ENCODE assay signal across 7 cellular contexts in genomic region chr4:131750469-131750868, GRCh38.
A peak's percentile ranks its signal among the peaks of the same experiment; 100 is the strongest.
DNase-seq lines count a peak whose midpoint lies in the region; ATAC-seq and TF ChIP-seq lines count a peak whose summit lies in the region.
"Not testable (repeated sequence)": the region's sequence is repeated elsewhere in the genome, so short reads cannot be mapped to it uniquely, and the experiment has no call there.

No MANE protein-coding gene starts in this region.

- not testable (repeated sequence) for H3K4me1 ChIP-seq in left lung

- TF ChIP-seq CTCF in WTC11 (IDR thresholded peaks at IDR 0.05); brain microvascular endothelial cell (IDR thresholded peaks at IDR 0.05; ENCODE audit: low read depth, low read length, missing control alignments); left lung (IDR thresholded peaks at IDR 0.05); nephron progenitor cell (IDR thresholded peaks at IDR 0.05): not testable (repeated sequence)

- not testable (repeated sequence) for H3K4me3 ChIP-seq in brain microvascular endothelial cell (ENCODE audit: low read depth, low read length); left lung

- not testable (repeated sequence) for H3K9me3 ChIP-seq in left lung

- H3K27ac ChIP-seq in brain microvascular endothelial cell, left lung: not testable (repeated sequence)

- not testable (repeated sequence) for ATAC-seq in WTC11; Right ventricle myocardium superior (ENCODE audit: poor library complexity); left lung

- not testable (repeated sequence) for H3K27me3 Mint-ChIP-seq in WTC11 (ENCODE audit: low read depth); nephron progenitor cell (ENCODE audit: low read depth, poor library complexity)

- DNase-seq in WTC11 (ENCODE audit: low spot score), result peak; percentile 33
- peak; percentile 67 for DNase-seq in activated CD8-positive, alpha-beta memory T cell treated with anti-CD3 and anti-CD28 coated beads, Interleukin-2, amount 50 U/mL, for 48 hours
- peak; percentile 16 for DNase-seq in brain microvascular endothelial cell
- peak; percentile 68 for DNase-seq in Right ventricle myocardium superior
- DNase-seq in left lung, result peak; percentile 60 to 98
- peak; percentile 20 for DNase-seq in nephron progenitor cell
- peak; percentile 6 for DNase-seq in stimulated activated CD4-positive, alpha-beta T cell treated with anti-CD3 and anti-CD28 coated beads, Interleukin-15, amount 100 ng/mL, for 24 hours

- not testable (repeated sequence) for H3K27ac Mint-ChIP-seq in WTC11, nephron progenitor cell

- POLR2A ChIA-PET in WTC11 (lab: Charles Lee), result not testable (repeated sequence)

- H3K36me3 ChIP-seq in brain microvascular endothelial cell (replicated peaks); left lung: not testable (repeated sequence)

- not testable (repeated sequence) for H3K27me3 ChIP-seq in brain microvascular endothelial cell (replicated peaks); left lung

- not testable (repeated sequence) for H3K4me1 Mint-ChIP-seq in WTC11, nephron progenitor cell

- in situ Hi-C loops in brain microvascular endothelial cell (cut with HindIII; ENCODE audit: low pct_ligation_motif_present, low sequenced_read_pairs), result not testable (repeated sequence)

- not testable (repeated sequence) for H3K9me3 Mint-ChIP-seq in WTC11, nephron progenitor cell

- intact Hi-C loops in Right ventricle myocardium superior (cut with DNase I); left lung (cut with DNase I): not testable (repeated sequence)

- not testable (repeated sequence) for H3K36me3 Mint-ChIP-seq in WTC11; nephron progenitor cell (ENCODE audit: low read depth)

- not testable (repeated sequence) for H3K4me3 Mint-ChIP-seq in WTC11, nephron progenitor cell

- CTCF ChIA-PET in WTC11 (lab: Charles Lee), result not testable (repeated sequence)

Comparison
In these comparisons a context has a peak if more than half of its experiments do, and no peak if none do; other contexts are left out.
1. DNase-seq: peak in every context shown above with its lines; median percentile 79 in left lung; 68 in Right ventricle myocardium superior; 67 in activated CD8-positive, alpha-beta memory T cell treated with anti-CD3 and anti-CD28 coated beads, Interleukin-2, amount 50 U/mL, for 48 hours; 33 in WTC11; 20 in nephron progenitor cell; 16 in brain microvascular endothelial cell; 6 in stimulated activated CD4-positive, alpha-beta T cell treated with anti-CD3 and anti-CD28 coated beads, Interleukin-15, amount 100 ng/mL, for 24 hours.